Comparison of ENCODE assay signal across 8 cellular contexts in genomic region chr17:43755389-43755875, GRCh38. TPM values are rescaled to one million over a fixed set of nuclear protein-coding genes. Genes with fewer than 3 reads are reported as not detected.
A peak's percentile ranks its signal among the peaks of the same experiment; 100 is the strongest.
DNase-seq lines count a peak whose midpoint lies in the region; ATAC-seq and TF ChIP-seq lines count a peak whose summit lies in the region.

No MANE protein-coding gene starts in this region.

- no peak overlapping the region for H2BK15ac ChIP-seq in neuronal stem cell (ENCODE audit: low read length)

- peak overlapping the region; percentile 7 for H3K4ac ChIP-seq in neuronal stem cell (ENCODE audit: low read length)

- peak overlapping the region; percentile 95 for H4K8ac ChIP-seq in neuronal stem cell (ENCODE audit: low read depth, low read length)

- peak overlapping the region in 1 of 2 donors; percentile 74 for H3K4me3 ChIP-seq in neuronal stem cell (ENCODE audit: low read length in 2 of 2)

- H2BK120ac ChIP-seq in neuronal stem cell (ENCODE audit: low read depth, low read length) = peak overlapping the region; percentile 35

- peak overlapping the region; percentile 24 for H3K9ac ChIP-seq in neuronal stem cell (ENCODE audit: low read depth, low read length, poor library complexity)

- H3K4me3 Mint-ChIP-seq in effector memory CD8-positive, alpha-beta T cell = no peak overlapping the region

- H3K14ac ChIP-seq in neuronal stem cell (ENCODE audit: low read length) = peak overlapping the region; percentile 91

- H3K36me3 ChIP-seq in neuronal stem cell (replicated peaks in 1 of 2; ENCODE audit: control insufficient read depth in 2 of 2, insufficient read depth in 2 of 2, low read length in 2 of 2) = no peaks in the 10 kb centered on the region

- H3K27ac Mint-ChIP-seq in effector memory CD8-positive, alpha-beta T cell = no peak overlapping the region

- no peak overlapping the region for H2BK5ac ChIP-seq in neuronal stem cell (ENCODE audit: low read length)

- H2BK12ac ChIP-seq in neuronal stem cell (ENCODE audit: low read length) = peak overlapping the region; percentile 48

- H3K79me1 ChIP-seq in neuronal stem cell (ENCODE audit: low read depth, low read length) = no peaks in the 10 kb centered on the region

- no peaks in the 10 kb centered on the region for H3K36me3 Mint-ChIP-seq in effector memory CD8-positive, alpha-beta T cell (ENCODE audit: insufficient read depth)

- peaks cover 44 to 76% of the 10 kb centered on the region in 2 donors for H3K27me3 Mint-ChIP-seq in effector memory CD8-positive, alpha-beta T cell

- H3K4me1 ChIP-seq in foreskin keratinocyte = peaks cover 19% of the 10 kb centered on the region
- H3K4me1 ChIP-seq in neuronal stem cell (ENCODE audit: control insufficient read depth in 2 of 2, insufficient read depth in 1 of 2, low read depth in 1 of 2, low read length in 2 of 2) = peaks cover 4 to 6% of the 10 kb centered on the region in 2 donors

- no peaks in the 10 kb centered on the region for H3K9me3 ChIP-seq in neuronal stem cell (replicated peaks in 1 of 2; ENCODE audit: control insufficient read depth in 2 of 2, insufficient read depth in 1 of 2, low read depth in 1 of 2, low read length in 2 of 2)

- H3K4me1 Mint-ChIP-seq in effector memory CD8-positive, alpha-beta T cell (ENCODE audit: low read depth in 2 of 2) = peaks cover 1 to 11% of the 10 kb centered on the region in 2 donors

- ATAC-seq in foreskin keratinocyte (no peak), GM19467 (IDR thresholded peaks at IDR 0.05; ENCODE audit: unreplicated experiment) (no peak)
- no peak for ATAC-seq in effector memory CD8-positive, alpha-beta T cell (replicated peaks)

- DNase-seq in EH (ENCODE audit: low read depth) = peak; percentile 35
- peak; percentile 19 to 30 for DNase-seq in NCI-H1930 (lab: John Stamatoyannopoulos, UW)
- DNase-seq in foreskin keratinocyte = peak in 1 of 2 donors; percentile 11
- DNase-seq in neuronal stem cell (ENCODE audit: low spot score) = peak; percentile 45
- no peak for DNase-seq in effector memory CD8-positive, alpha-beta T cell
- no peak for DNase-seq in putamen (ENCODE audit: low spot score)
- DNase-seq in LoVo (ENCODE audit: low spot score) = no peak

- H3K23ac ChIP-seq in neuronal stem cell (ENCODE audit: low read depth, low read length, poor library complexity) = peak overlapping the region; percentile 56

- TF ChIP-seq CTCF in foreskin keratinocyte (conservative IDR thresholded peaks at IDR 0.05) = peak; percentile 36

- H4K91ac ChIP-seq in neuronal stem cell (ENCODE audit: low read depth, low read length, poor library complexity) = no peak overlapping the region

- H3K4me2 ChIP-seq in neuronal stem cell (ENCODE audit: insufficient read depth, low read length, poor library complexity, severe bottlenecking) = peak overlapping the region; percentile 78

- H3K27me3 ChIP-seq in foreskin keratinocyte = peaks cover 18% of the 10 kb centered on the region
- peaks cover 0 to 81% (median 34%) of the 10 kb centered on the region in 3 experiments for H3K27me3 ChIP-seq in neuronal stem cell (ENCODE audit: control insufficient read depth in 3 of 3, insufficient read depth in 3 of 3, low read depth in 1 of 3, low read length in 3 of 3)

- no CpG with 5 or more reads among the region's 60 CpGs for WGBS in neuronal stem cell (ENCODE audit: extremely low coverage in 2 of 2, insufficient read length in 2 of 2, insufficient replicate concordance in 1 of 2), 2 donors

- H2AK5ac ChIP-seq in neuronal stem cell (ENCODE audit: low read depth, low read length) = no peak overlapping the region

- no peaks in the 10 kb centered on the region for H3K9me3 Mint-ChIP-seq in effector memory CD8-positive, alpha-beta T cell

- H2AFZ ChIP-seq in neuronal stem cell (ENCODE audit: low read length) = peak overlapping the region; percentile 53

- no peak overlapping the region for H3K27ac ChIP-seq in foreskin keratinocyte
- H3K27ac ChIP-seq in neuronal stem cell (replicated peaks; ENCODE audit: low read length) = no peak overlapping the region

- peak overlapping the region; percentile 95 for H3K18ac ChIP-seq in neuronal stem cell (ENCODE audit: low read length)

RNA-seq across cellular contexts. Expression of gene SOST, which starts 3.2 kb away (rescaled TPM):
- total RNA-seq in foreskin keratinocyte = not detected in 2 replicates
- 0.03 TPM in 1 of 2 replicates, not detected in the other for polyA plus RNA-seq in foreskin keratinocyte
- 0.03 TPM for polyA plus RNA-seq in neuronal stem cell (2013, experiment 1 of 2)
- not detected for polyA plus RNA-seq in neuronal stem cell (2013, experiment 2 of 2)

RNA-seq across cellular contexts. Expression of gene DUSP3, which starts 23.3 kb away (rescaled TPM):
- total RNA-seq in foreskin keratinocyte = 30.8 and 32.5 TPM in 2 replicates
- 23.3 and 23.9 TPM in 2 replicates for polyA plus RNA-seq in foreskin keratinocyte
- 35.1 TPM for polyA plus RNA-seq in neuronal stem cell (2013, experiment 1 of 2)
- polyA plus RNA-seq in neuronal stem cell (2013, experiment 2 of 2) = 36.5 TPM

RNA-seq across cellular contexts. Expression of gene CFAP97D1, which starts 24.8 kb away (rescaled TPM):
- total RNA-seq in foreskin keratinocyte = not detected in 2 replicates
- not detected in 2 replicates for polyA plus RNA-seq in foreskin keratinocyte
- 0.01 TPM for polyA plus RNA-seq in neuronal stem cell (2013, experiment 1 of 2)
- 0.01 TPM for polyA plus RNA-seq in neuronal stem cell (2013, experiment 2 of 2)

Comparison
In these comparisons a context has a peak if more than half of its experiments do, and no peak if none do; other contexts are left out.
1. DNase-seq: peak in EH (single experiment), NCI-H1930 (2 of 2) and neuronal stem cell (single experiment); none in effector memory CD8-positive, alpha-beta T cell (0 of 3), putamen (single experiment) and LoVo (single experiment).